ENCODE assay signal across 20 cellular contexts in genomic region chr10:26642896-26643653, GRCh38.
"Had no signal": no experiment of that assay in that cellular context is flagged by ENCODE, and none has a peak within 500 bp of the region (broad histone marks: within the 10 kb centered on the region; RNA-seq: fewer than 3 reads in every experiment).

No MANE protein-coding gene starts in this region.

- H3K4me3 ChIP-seq: right atrium auricular region, suprapubic skin had no signal

- H3K27ac ChIP-seq: foreskin keratinocyte, right atrium auricular region, suprapubic skin had no signal

- DNase-seq: activated naive CD4-positive, alpha-beta T cell; activated naive CD8-positive, alpha-beta T cell treated with anti-CD3 and anti-CD28 coated beads, Interleukin-2, amount 10 ng/mL, durations not matched to agents 7 days and 5 days; cortex of kidney; effector CD8-positive, alpha-beta T cell; foreskin keratinocyte; immature natural killer cell; nephron progenitor cell; small intestine; stimulated activated CD4-positive, alpha-beta T cell treated with anti-CD3 and anti-CD28 coated beads, Interleukin-4, amount 100 ng/mL, for 4 hours; stimulated activated CD8-positive, alpha-beta memory T cell treated with anti-CD3 and anti-CD28 coated beads, Interleukin-4, amount 100 ng/mL, for 48 hours; stimulated activated naive CD8-positive, alpha-beta T cell treated with anti-CD3 and anti-CD28 coated beads, Interleukin-15, Interleukin-2, amounts not matched to agents 100 U/mL and 50 U/mL, for 24 hours; T-helper 9 cell had no signal

- H3K36me3 ChIP-seq: right atrium auricular region, suprapubic skin had no signal

- H3K4me1 ChIP-seq: foreskin keratinocyte, right atrium auricular region, suprapubic skin had no signal

- H3K9me3 Mint-ChIP-seq: activated naive CD8-positive, alpha-beta T cell treated with anti-CD3 and anti-CD28 coated beads, Interleukin-2, amount 10 ng/mL, durations not matched to agents 7 days and 5 days; activated T-helper 1 cell treated with anti-CD3 and anti-CD28 coated beads, Interleukin-12 subunit alpha, Interleukin-12 subunit beta, Interleukin-2, Interleukin-4 antibody, amounts not matched to agents 30 ng/mL and 10 ng/mL and 1 ng/mL, durations not matched to agents 14 hours and 24 hours and 36 hours; brain; central memory CD8-positive, alpha-beta T cell; type B pancreatic cell had no signal

- H3K9me3 ChIP-seq: right atrium auricular region, suprapubic skin had no signal

- H3K4me3 Mint-ChIP-seq: activated naive CD8-positive, alpha-beta T cell treated with anti-CD3 and anti-CD28 coated beads, Interleukin-2, amount 10 ng/mL, durations not matched to agents 7 days and 5 days; activated T-helper 1 cell treated with anti-CD3 and anti-CD28 coated beads, Interleukin-12 subunit alpha, Interleukin-12 subunit beta, Interleukin-2, Interleukin-4 antibody, amounts not matched to agents 30 ng/mL and 10 ng/mL and 1 ng/mL, durations not matched to agents 14 hours and 24 hours and 36 hours; brain; central memory CD8-positive, alpha-beta T cell; immature natural killer cell; nephron progenitor cell; type B pancreatic cell had no signal

- ATAC-seq: activated CD4-positive, CD25-positive, alpha-beta regulatory T cell treated with anti-CD3 and anti-CD28 coated beads, Interleukin-2, amount 50 U/mL, for 24 hours; foreskin keratinocyte; stimulated activated naive CD8-positive, alpha-beta T cell treated with anti-CD3 and anti-CD28 coated beads, Interleukin-15, Interleukin-2, amounts not matched to agents 100 U/mL and 50 U/mL, for 24 hours had no signal

- H3K27ac Mint-ChIP-seq: activated naive CD8-positive, alpha-beta T cell treated with anti-CD3 and anti-CD28 coated beads, Interleukin-2, amount 10 ng/mL, durations not matched to agents 7 days and 5 days; activated T-helper 1 cell treated with anti-CD3 and anti-CD28 coated beads, Interleukin-12 subunit alpha, Interleukin-12 subunit beta, Interleukin-2, Interleukin-4 antibody, amounts not matched to agents 30 ng/mL and 10 ng/mL and 1 ng/mL, durations not matched to agents 14 hours and 24 hours and 36 hours; brain; immature natural killer cell; nephron progenitor cell; progenitor cell of endocrine pancreas; type B pancreatic cell had no signal

- H3K27me3 ChIP-seq: foreskin keratinocyte, right atrium auricular region, suprapubic skin had no signal

- FAIRE-seq: small intestine had no signal

- H3K36me3 Mint-ChIP-seq: activated naive CD8-positive, alpha-beta T cell treated with anti-CD3 and anti-CD28 coated beads, Interleukin-2, amount 10 ng/mL, durations not matched to agents 7 days and 5 days; brain; immature natural killer cell; type B pancreatic cell had no signal

- H3K4me1 Mint-ChIP-seq: activated naive CD8-positive, alpha-beta T cell treated with anti-CD3 and anti-CD28 coated beads, Interleukin-2, amount 10 ng/mL, durations not matched to agents 7 days and 5 days; brain; central memory CD8-positive, alpha-beta T cell; immature natural killer cell; nephron progenitor cell had no signal
